11 cellular contexts compared by ENCODE assay signal in the genomic region with DNA sequence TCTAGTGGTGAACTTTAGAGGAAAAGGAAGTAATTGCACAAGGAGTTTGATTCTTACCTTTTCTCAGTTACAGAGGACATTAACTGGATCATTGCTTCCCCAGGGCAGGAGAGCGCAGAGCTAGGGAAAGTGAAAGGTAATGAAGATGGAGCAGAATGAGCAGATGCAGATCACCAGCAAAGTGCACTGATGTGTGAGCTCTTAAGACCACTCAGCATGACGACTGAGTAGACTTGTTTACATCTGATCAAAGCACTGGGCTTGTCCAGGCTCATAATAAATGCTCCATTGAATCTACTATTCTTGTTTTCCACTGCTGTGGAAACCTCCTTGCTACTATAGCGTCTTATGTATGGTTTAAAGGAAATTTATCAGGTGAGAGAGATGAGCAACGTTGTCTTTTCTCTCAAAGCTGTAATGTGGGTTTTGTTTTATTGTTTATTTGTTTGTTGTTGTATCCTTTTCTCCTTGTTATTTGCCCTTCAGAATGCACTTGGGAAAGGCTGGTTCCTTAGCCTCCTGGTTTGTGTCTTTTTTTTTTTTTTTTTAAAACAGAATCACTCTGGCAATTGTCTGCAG. TPM values are rescaled to one million over a fixed set of nuclear protein-coding genes. Genes with fewer than 3 reads are reported as not detected.
DNase-seq lines count a peak whose midpoint lies in the region; ATAC-seq, FAIRE-seq and TF ChIP-seq lines count a peak whose summit lies in the region.
"Had no signal": no experiment of that assay in that cellular context is flagged by ENCODE, and none has a peak within 500 bp of the region (broad histone marks: within the 10 kb centered on the region; RNA-seq: fewer than 3 reads in every experiment).

No MANE protein-coding gene starts in this region.

- H3K4me3 Mint-ChIP-seq in T-helper 17 cell, result peak overlapping the region; percentile 36

- no peaks in the 10 kb centered on the region for H3K9me3 ChIP-seq in T-helper 17 cell (ENCODE audit: control insufficient read depth, low read length, poor library complexity, severe bottlenecking)

- DNase-seq in ACHN (peak; percentile 49), GM19239 (ENCODE audit: insufficient read length, low spot score) (no peak), T-helper 17 cell (no peak), SW480 (ENCODE audit: low spot score) (no peak), cerebellar nuclear complex (lab: John Stamatoyannopoulos, UW) (no peak), C1 segment of cervical spinal cord (lab: John Stamatoyannopoulos, UW) (no peak), dorsolateral prefrontal cortex (no peak)
- DNase-seq: stimulated activated CD4-positive, alpha-beta T cell treated with anti-CD3 and anti-CD28 coated beads, Interleukin-4, amount 100 ng/mL, for 1 hour had no signal

- intact Hi-C loops in dorsolateral prefrontal cortex (cut with DNase I), result no loop called here

- in situ Hi-C loops in ACHN (cut with HindIII; ENCODE audit: low pct_ligation_motif_present, low pct_unique_long_range_greater_than_20kb, low sequenced_read_pairs), result loop anchor here (25.0 kb wide), 1 partner anchor 93 kb away; the partner anchor contains the start of gene IRF1

- TF ChIP-seq CTCF in dorsolateral prefrontal cortex (IDR thresholded peaks at IDR 0.05 in 54 of 56, conservative IDR thresholded peaks at IDR 0.05 in 2 of 56; ENCODE audit: low read depth in 1 of 56, partially characterized antibody in 56 of 56), result no peak

- H3K27ac Mint-ChIP-seq in T-helper 17 cell, result peak overlapping the region; percentile 87

- peaks cover 81% of the 10 kb centered on the region for H3K4me1 Mint-ChIP-seq in T-helper 17 cell

- H3K27me3 ChIP-seq in dorsolateral prefrontal cortex, result no peaks in the 10 kb centered on the region

- no peaks in the 10 kb centered on the region for H3K27me3 Mint-ChIP-seq in T-helper 17 cell

- peak overlapping the region in 23 of 59 donors; percentile 0 to 64 (median 25) for H3K27ac ChIP-seq in dorsolateral prefrontal cortex
- H3K27ac ChIP-seq: KMS-11 had no signal

- peaks cover 3% of the 10 kb centered on the region for H3K36me3 Mint-ChIP-seq in T-helper 17 cell (ENCODE audit: low read depth)

- H3K4me3 ChIP-seq in dorsolateral prefrontal cortex, result no peak overlapping the region

- peak; percentile 87 for ATAC-seq in HG03159 (IDR thresholded peaks at IDR 0.05; ENCODE audit: unreplicated experiment)
- ATAC-seq in T-helper 17 cell, result peak; percentile 23

- FAIRE-seq in GM19239 (lab: Jason Lieb, UNC), result peak; percentile 90
- FAIRE-seq: endometrium had no signal

RNA-seq across cellular contexts. Expression of gene SLC22A5, which starts 25.3 kb away (rescaled TPM):
- total RNA-seq in T-helper 17 cell (1 to 10 TPM; 3.4 to 3.7 TPM), dorsolateral prefrontal cortex (10 to 100 TPM in 109 of 120 experiments, 1 to 10 TPM in 11; 8.0 to 25.9 (median 13.9) TPM)
